1 cellular context compared by ENCODE assay signal in genomic region chr16:83952940-83953795, GRCh38.
TF ChIP-seq lines count a peak whose summit lies in the region.

Gene OSGIN1, plus strand, starts transcription at chr16:83953240. Its CDS starts 4,432 bp downstream, at chr16:83957672.

TF ChIP-seq in K562, 482 proteins besides CTCF, POLR2A, EP300 and RAD21 (continued from another document and continues in another):
- no peak for TF ChIP-seq PBX2 (CRISPR knock-in tag; IDR thresholded peaks at IDR 0.05; ENCODE audit: low read depth)
- TF ChIP-seq PBX2 (tag; conservative IDR thresholded peaks at IDR 0.05; ENCODE audit: low read depth): peak; percentile 86
- TF ChIP-seq ZFX (CRISPR knock-in tag; IDR thresholded peaks at IDR 0.05): peak; percentile 58
- TF ChIP-seq FOXP4 (CRISPR knock-in tag; IDR thresholded peaks at IDR 0.05; ENCODE audit: borderline replicate concordance): peak; percentile 95; the same call in 1 of the 2 replicates
- no peak for TF ChIP-seq SAFB2 (IDR thresholded peaks at IDR 0.05; ENCODE audit: borderline replicate concordance, low read depth, low read length, severe bottlenecking)
- TF ChIP-seq TBL1XR1 (IDR thresholded peaks at IDR 0.05; ENCODE audit: low read length in 2 of 2): peak in 1 of 2 experiments; percentile 25; a peak in 1 of 4 replicates
- no peak for TF ChIP-seq ZC3H11A (IDR thresholded peaks at IDR 0.05; ENCODE audit: low read depth, low read length)
- peak; percentile 44; the same call in 1 of the 2 replicates for TF ChIP-seq CREB1 (IDR thresholded peaks at IDR 0.05)
- TF ChIP-seq CREB1 (CRISPR knock-in tag; IDR thresholded peaks at IDR 0.05): peak; percentile 56; the same call in 1 of the 2 replicates
- no peak for TF ChIP-seq MCM2 (IDR thresholded peaks at IDR 0.05; ENCODE audit: low read depth)
- no peak for TF ChIP-seq U2AF2 (optimal IDR thresholded peaks at IDR 0.05; ENCODE audit: low read depth, low read length)
- no peak for TF ChIP-seq SP2 (IDR thresholded peaks at IDR 0.05; ENCODE audit: extremely low read depth, low read depth, low read length, poor library complexity, severe bottlenecking)
- peak; percentile 83 for TF ChIP-seq L3MBTL2 (IDR thresholded peaks at IDR 0.05)
- no peak for TF ChIP-seq NCOA2 (IDR thresholded peaks at IDR 0.05; ENCODE audit: partially characterized antibody in 2 of 2)
- 0 out of 4 replicates have a peak, but pooled peaks of 1 of the 2 experiments have one; percentile 46 for TF ChIP-seq ZNF639 (CRISPR knock-in tag; conservative IDR thresholded peaks at IDR 0.05 in 1 of 2, IDR thresholded peaks at IDR 0.05 in 1 of 2)
- no peak for TF ChIP-seq ZKSCAN3 (CRISPR knock-in tag; IDR thresholded peaks at IDR 0.05)
- peak; percentile 25; the same call in 1 of the 2 replicates for TF ChIP-seq POLR2AphosphoS5 (IDR thresholded peaks at IDR 0.05; ENCODE audit: control insufficient read depth, insufficient read depth, low read depth, low read length)
- TF ChIP-seq ZNF830 (CRISPR knock-in tag; IDR thresholded peaks at IDR 0.05): peak; percentile 38; the same call in 1 of the 2 replicates
- no peak for TF ChIP-seq ZNF444 (CRISPR knock-in tag; IDR thresholded peaks at IDR 0.05)
- TF ChIP-seq E4F1 (CRISPR knock-in tag; IDR thresholded peaks at IDR 0.05; ENCODE audit: borderline replicate concordance): no peak
- TF ChIP-seq MAFK (IDR thresholded peaks at IDR 0.05; ENCODE audit: low read length): peak; percentile 85
- TF ChIP-seq RB1 (IDR thresholded peaks at IDR 0.05; ENCODE audit: low read depth): peak; percentile 61
- no peak for TF ChIP-seq PTBP1 (IDR thresholded peaks at IDR 0.05; ENCODE audit: low read depth, low read length)
- peak; percentile 63 for TF ChIP-seq NFIX (CRISPR knock-in tag; IDR thresholded peaks at IDR 0.05; ENCODE audit: low read depth)
- no peak for TF ChIP-seq SRSF7 (optimal IDR thresholded peaks at IDR 0.05; ENCODE audit: low read depth, low read length)
- TF ChIP-seq HMBOX1 (IDR thresholded peaks at IDR 0.05): no peak
- TF ChIP-seq ZBED1 (IDR thresholded peaks at IDR 0.05): no peak
- no peak for TF ChIP-seq ZBTB2 (IDR thresholded peaks at IDR 0.05)
- no peak for TF ChIP-seq ATF6 (CRISPR knock-in tag; IDR thresholded peaks at IDR 0.05)
- peak in 1 of 2 experiments; percentile 45; a peak in 1 of 4 replicates for TF ChIP-seq FOXA3 (CRISPR knock-in tag; conservative IDR thresholded peaks at IDR 0.05 in 1 of 2, IDR thresholded peaks at IDR 0.05 in 1 of 2)
- no peak for TF ChIP-seq ATF2 (CRISPR knock-in tag; IDR thresholded peaks at IDR 0.05)
- TF ChIP-seq C11orf30 (IDR thresholded peaks at IDR 0.05; ENCODE audit: low read depth): peak; percentile 97
- TF ChIP-seq CCNT2 (IDR thresholded peaks at IDR 0.05; ENCODE audit: borderline replicate concordance, extremely low read depth, insufficient read length, low read depth, low read length): no peak
- no peak for TF ChIP-seq GTF2A2 (tag; IDR thresholded peaks at IDR 0.05)
- TF ChIP-seq MEIS2 (IDR thresholded peaks at IDR 0.05; ENCODE audit: partially characterized antibody): peak; percentile 95
- no peak for TF ChIP-seq SMC3 (conservative IDR thresholded peaks at IDR 0.05; ENCODE audit: insufficient read depth, low read depth, low read length)
- TF ChIP-seq ZKSCAN8 (CRISPR knock-in tag; IDR thresholded peaks at IDR 0.05): no peak
- no peak for TF ChIP-seq ZNF23 (CRISPR knock-in tag; IDR thresholded peaks at IDR 0.05)
- no peak for TF ChIP-seq TSC22D4 (tag; IDR thresholded peaks at IDR 0.05)
- TF ChIP-seq NFXL1 (CRISPR knock-in tag; IDR thresholded peaks at IDR 0.05): no peak
- TF ChIP-seq SMARCC2 (IDR thresholded peaks at IDR 0.05; ENCODE audit: low read depth): no peak
- TF ChIP-seq NR3C1 (CRISPR knock-in tag; IDR thresholded peaks at IDR 0.05): no peak
- TF ChIP-seq U2AF1 (optimal IDR thresholded peaks at IDR 0.05; ENCODE audit: low read depth, low read length): no peak
- no peak for TF ChIP-seq HOXB6 (CRISPR knock-in tag; IDR thresholded peaks at IDR 0.05; ENCODE audit: borderline replicate concordance)
- TF ChIP-seq RHOXF2B (CRISPR knock-in tag; conservative IDR thresholded peaks at IDR 0.05): no peak
- TF ChIP-seq MITF (IDR thresholded peaks at IDR 0.05): peak; percentile 88
- peak; percentile 91 for TF ChIP-seq KDM5B (IDR thresholded peaks at IDR 0.05; ENCODE audit: insufficient replicate concordance, low read depth, low read length)
- TF ChIP-seq TEAD4 (IDR thresholded peaks at IDR 0.05; ENCODE audit: low read length): no peak; the same call in 1 of the 2 replicates
- peak; percentile 65; the same call in 1 of the 2 replicates for TF ChIP-seq TEAD4 (CRISPR knock-in tag; IDR thresholded peaks at IDR 0.05; ENCODE audit: borderline replicate concordance)
- TF ChIP-seq DMBX1 (CRISPR knock-in tag; IDR thresholded peaks at IDR 0.05; ENCODE audit: borderline replicate concordance): no peak
- TF ChIP-seq GTF2E2 (tag; IDR thresholded peaks at IDR 0.05): no peak
- no peak for TF ChIP-seq HSF4 (CRISPR knock-in tag; IDR thresholded peaks at IDR 0.05; ENCODE audit: borderline replicate concordance)
- no peak for TF ChIP-seq CHD4 (IDR thresholded peaks at IDR 0.05; ENCODE audit: insufficient read depth, insufficient replicate concordance, low read depth, low read length, poor library complexity, severe bottlenecking)
- no peak for TF ChIP-seq ZSCAN32 (CRISPR knock-in tag; IDR thresholded peaks at IDR 0.05)
- TF ChIP-seq RBM22 (IDR thresholded peaks at IDR 0.05; ENCODE audit: low read depth, low read length, poor library complexity, severe bottlenecking): peak; percentile 9
- TF ChIP-seq GABPB1 (CRISPR knock-in tag; IDR thresholded peaks at IDR 0.05): peak; percentile 25; the same call in 1 of the 2 replicates
